ENCODE assay signal across 2 cellular contexts in the genomic region with DNA sequence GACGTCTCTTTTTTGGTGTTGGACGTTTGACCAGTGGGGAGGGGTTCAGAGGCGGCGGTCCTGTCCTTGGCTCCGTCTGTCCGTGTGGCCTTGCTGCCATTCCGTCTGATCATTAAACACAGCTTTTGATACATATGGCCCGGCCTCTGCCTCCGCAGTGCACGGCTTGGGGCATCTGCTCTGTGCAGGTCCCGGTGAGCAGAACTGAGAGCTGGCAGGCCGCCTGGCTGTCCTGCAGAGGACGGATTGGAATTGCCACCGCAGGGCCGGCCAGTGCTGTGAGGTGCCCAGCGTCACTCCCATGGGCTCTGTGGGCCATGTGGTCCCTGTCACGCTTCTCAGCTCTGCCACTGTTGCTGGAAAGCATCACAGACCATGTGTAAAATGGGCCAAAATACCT.
TF ChIP-seq lines count a peak whose summit lies in the region.

No MANE protein-coding gene starts in this region.

TF ChIP-seq in IMR-90, 13 proteins besides CTCF, POLR2A, EP300 and RAD21:
- TF ChIP-seq CEBPB (IDR thresholded peaks at IDR 0.05; ENCODE audit: low read depth, low read length) (no peak), RFX5 (IDR thresholded peaks at IDR 0.05; ENCODE audit: low read depth, low read length) (no peak), CHD1 (IDR thresholded peaks at IDR 0.05; ENCODE audit: low read depth, low read length) (no peak), FOS (IDR thresholded peaks at IDR 0.05; ENCODE audit: low read depth, low read length) (no peak), MAZ (IDR thresholded peaks at IDR 0.05; ENCODE audit: borderline replicate concordance, low read depth, low read length) (no peak), RCOR1 (IDR thresholded peaks at IDR 0.05; ENCODE audit: insufficient replicate concordance, low read length) (no peak), NFE2L2 (IDR thresholded peaks at IDR 0.05; ENCODE audit: low read depth, low read length) (no peak)
- TF ChIP-seq, protein P1, sequence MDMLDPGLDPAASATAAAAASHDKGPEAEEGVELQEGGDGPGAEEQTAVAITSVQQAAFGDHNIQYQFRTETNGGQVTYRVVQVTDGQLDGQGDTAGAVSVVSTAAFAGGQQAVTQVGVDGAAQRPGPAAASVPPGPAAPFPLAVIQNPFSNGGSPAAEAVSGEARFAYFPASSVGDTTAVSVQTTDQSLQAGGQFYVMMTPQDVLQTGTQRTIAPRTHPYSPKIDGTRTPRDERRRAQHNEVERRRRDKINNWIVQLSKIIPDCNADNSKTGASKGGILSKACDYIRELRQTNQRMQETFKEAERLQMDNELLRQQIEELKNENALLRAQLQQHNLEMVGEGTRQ (IDR thresholded peaks at IDR 0.05; ENCODE audit: low read depth, low read length), result no peak

TF ChIP-seq in SK-N-SH treated with all-trans-retinoic acid at 6 μM for 48 hours, 23 proteins besides CTCF, POLR2A, EP300 and RAD21:
- TF ChIP-seq, protein P2, sequence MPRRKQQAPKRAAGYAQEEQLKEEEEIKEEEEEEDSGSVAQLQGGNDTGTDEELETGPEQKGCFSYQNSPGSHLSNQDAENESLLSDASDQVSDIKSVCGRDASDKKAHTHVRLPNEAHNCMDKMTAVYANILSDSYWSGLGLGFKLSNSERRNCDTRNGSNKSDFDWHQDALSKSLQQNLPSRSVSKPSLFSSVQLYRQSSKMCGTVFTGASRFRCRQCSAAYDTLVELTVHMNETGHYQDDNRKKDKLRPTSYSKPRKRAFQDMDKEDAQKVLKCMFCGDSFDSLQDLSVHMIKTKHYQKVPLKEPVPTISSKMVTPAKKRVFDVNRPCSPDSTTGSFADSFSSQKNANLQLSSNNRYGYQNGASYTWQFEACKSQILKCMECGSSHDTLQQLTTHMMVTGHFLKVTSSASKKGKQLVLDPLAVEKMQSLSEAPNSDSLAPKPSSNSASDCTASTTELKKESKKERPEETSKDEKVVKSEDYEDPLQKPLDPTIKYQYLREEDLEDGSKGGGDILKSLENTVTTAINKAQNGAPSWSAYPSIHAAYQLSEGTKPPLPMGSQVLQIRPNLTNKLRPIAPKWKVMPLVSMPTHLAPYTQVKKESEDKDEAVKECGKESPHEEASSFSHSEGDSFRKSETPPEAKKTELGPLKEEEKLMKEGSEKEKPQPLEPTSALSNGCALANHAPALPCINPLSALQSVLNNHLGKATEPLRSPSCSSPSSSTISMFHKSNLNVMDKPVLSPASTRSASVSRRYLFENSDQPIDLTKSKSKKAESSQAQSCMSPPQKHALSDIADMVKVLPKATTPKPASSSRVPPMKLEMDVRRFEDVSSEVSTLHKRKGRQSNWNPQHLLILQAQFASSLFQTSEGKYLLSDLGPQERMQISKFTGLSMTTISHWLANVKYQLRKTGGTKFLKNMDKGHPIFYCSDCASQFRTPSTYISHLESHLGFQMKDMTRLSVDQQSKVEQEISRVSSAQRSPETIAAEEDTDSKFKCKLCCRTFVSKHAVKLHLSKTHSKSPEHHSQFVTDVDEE (CRISPR knock-in tag; IDR thresholded peaks at IDR 0.05), result no peak
- TF ChIP-seq TCF4 (CRISPR knock-in tag; IDR thresholded peaks at IDR 0.05; ENCODE audit: borderline replicate concordance) (no peak), SNAI2 (CRISPR knock-in tag; IDR thresholded peaks at IDR 0.05) (no peak), ARNTL (CRISPR knock-in tag; IDR thresholded peaks at IDR 0.05; ENCODE audit: borderline replicate concordance, low read depth) (no peak), ESRRG (CRISPR knock-in tag; IDR thresholded peaks at IDR 0.05) (no peak), BACH2 (CRISPR knock-in tag; IDR thresholded peaks at IDR 0.05; ENCODE audit: borderline replicate concordance) (no peak), ZNF70 (CRISPR knock-in tag; IDR thresholded peaks at IDR 0.05) (no peak), RARB (CRISPR knock-in tag; IDR thresholded peaks at IDR 0.05) (no peak), PPARA (CRISPR knock-in tag; IDR thresholded peaks at IDR 0.05; ENCODE audit: borderline replicate concordance) (no peak), CSDC2 (CRISPR knock-in tag; IDR thresholded peaks at IDR 0.05) (no peak), POU6F1 (CRISPR knock-in tag; IDR thresholded peaks at IDR 0.05; ENCODE audit: borderline replicate concordance, low read depth) (no peak), ZFP30 (CRISPR knock-in tag; IDR thresholded peaks at IDR 0.05) (no peak), ZFP3 (CRISPR knock-in tag; IDR thresholded peaks at IDR 0.05) (no peak), ISL1 (CRISPR knock-in tag; IDR thresholded peaks at IDR 0.05) (no peak)
